Comparison of ENCODE assay signal across 8 cellular contexts in genomic region chr17:67993998-67994361, GRCh38. TPM values are rescaled to one million over a fixed set of nuclear protein-coding genes. Genes with fewer than 3 reads are reported as not detected.
DNase-seq lines count a peak whose midpoint lies in the region; ATAC-seq and TF ChIP-seq lines count a peak whose summit lies in the region.

No MANE protein-coding gene starts in this region.

- TF ChIP-seq CTCF in GM12864 (IDR thresholded peaks at IDR 0.05; ENCODE audit: low read depth, low read length, missing control alignments): no peak
- TF ChIP-seq CTCF in glutamatergic neuron (IDR thresholded peaks at IDR 0.05; ENCODE audit: partially characterized antibody, unreplicated experiment): no peak
- no peak for TF ChIP-seq CTCF in sigmoid colon (IDR thresholded peaks at IDR 0.05)

- peak; percentile 4 for ATAC-seq in HG02981 (IDR thresholded peaks at IDR 0.05; ENCODE audit: unreplicated experiment)
- no peak for ATAC-seq in HG02610 (IDR thresholded peaks at IDR 0.05; ENCODE audit: unreplicated experiment)
- ATAC-seq in GM21423 (IDR thresholded peaks at IDR 0.05; ENCODE audit: unreplicated experiment): no peak
- ATAC-seq in HG03460 (IDR thresholded peaks at IDR 0.05; ENCODE audit: unreplicated experiment): no peak

- CTCF ChIA-PET in activated CD4-positive, alpha-beta memory T cell treated with anti-CD3 and anti-CD28 coated beads for 36 hours (lab: Charles Lee): interaction anchor here (0.8 to 2.7 kb wide), 5 partner anchors 16 to 468 kb away, joined by 3 to 14 read pairs (median 3); no protein-coding TSS in a partner anchor

- H3K36me3 Mint-ChIP-seq in activated CD4-positive, alpha-beta memory T cell treated with anti-CD3 and anti-CD28 coated beads for 36 hours: peaks cover 11% of the 10 kb centered on the region
- no peaks in the 10 kb centered on the region for H3K36me3 Mint-ChIP-seq in glutamatergic neuron (ENCODE audit: unreplicated experiment)

- no peaks in the 10 kb centered on the region for H3K27me3 ChIP-seq in sigmoid colon

- peak overlapping the region; percentile 83 for H3K4me3 ChIP-seq in GM12864 (ENCODE audit: low read depth, low read length)
- H3K4me3 ChIP-seq in sigmoid colon: peak overlapping the region; percentile 64 to 78 (median 70)

- no peaks in the 10 kb centered on the region for H3K9me3 ChIP-seq in sigmoid colon

- peak overlapping the region; percentile 79 for H3K27ac Mint-ChIP-seq in activated CD4-positive, alpha-beta memory T cell treated with anti-CD3 and anti-CD28 coated beads for 36 hours
- peak overlapping the region; percentile 77 for H3K27ac Mint-ChIP-seq in glutamatergic neuron (ENCODE audit: unreplicated experiment)

- H3K4me3 Mint-ChIP-seq in activated CD4-positive, alpha-beta memory T cell treated with anti-CD3 and anti-CD28 coated beads for 36 hours: peak overlapping the region; percentile 76
- peak overlapping the region; percentile 99 for H3K4me3 Mint-ChIP-seq in glutamatergic neuron (ENCODE audit: unreplicated experiment)

- TF ChIP-seq EP300 in sigmoid colon (IDR thresholded peaks at IDR 0.05): no peak

- peak overlapping the region; percentile 94 to 96 (median 96) for H3K27ac ChIP-seq in sigmoid colon

- H3K9me3 Mint-ChIP-seq in activated CD4-positive, alpha-beta memory T cell treated with anti-CD3 and anti-CD28 coated beads for 36 hours: no peaks in the 10 kb centered on the region
- H3K9me3 Mint-ChIP-seq in glutamatergic neuron (ENCODE audit: unreplicated experiment): peaks cover 12% of the 10 kb centered on the region

- H3K4me1 ChIP-seq in sigmoid colon: peaks cover 0 to 33% (median 23%) of the 10 kb centered on the region in 4 donors

- TF ChIP-seq POLR2A in sigmoid colon (IDR thresholded peaks at IDR 0.05): peak in 1 of 2 donors; percentile 41

- H3K4me1 Mint-ChIP-seq in activated CD4-positive, alpha-beta memory T cell treated with anti-CD3 and anti-CD28 coated beads for 36 hours (ENCODE audit: low read depth): peaks cover 30% of the 10 kb centered on the region
- H3K4me1 Mint-ChIP-seq in glutamatergic neuron (ENCODE audit: low read depth, unreplicated experiment): peaks cover 16% of the 10 kb centered on the region

- POLR2A ChIA-PET in activated CD4-positive, alpha-beta memory T cell treated with anti-CD3 and anti-CD28 coated beads for 36 hours (lab: Charles Lee): interaction anchor here (0.7 to 3.3 kb wide), 6 partner anchors 26 to 297 kb away, joined by 3 to 21 read pairs (median 4); partner anchors contain the start of genes ARSG, KPNA2 and SLC16A6

- no peaks in the 10 kb centered on the region for H3K27me3 Mint-ChIP-seq in activated CD4-positive, alpha-beta memory T cell treated with anti-CD3 and anti-CD28 coated beads for 36 hours
- peaks cover 15% of the 10 kb centered on the region for H3K27me3 Mint-ChIP-seq in glutamatergic neuron (ENCODE audit: unreplicated experiment)

- WGBS in sigmoid colon, 2 donors: 3 to 8% methylated on average over 21 of the region's 21 CpGs

- DNase-seq in GM12864 (ENCODE audit: low read depth) (no peak), glutamatergic neuron (no peak), sigmoid colon (no peak)
- no peak for DNase-seq in activated CD4-positive, alpha-beta memory T cell treated with anti-CD3 and anti-CD28 coated beads for 36 hours

- intact Hi-C loops in activated CD4-positive, alpha-beta memory T cell treated with anti-CD3 and anti-CD28 coated beads for 36 hours (cut with micrococcal nuclease): loop anchor here (2.0 to 5.0 kb wide), 3 partner anchors 41 to 1333 kb away; partner anchors contain the start of genes ABCA5, BPTF and KPNA2
- intact Hi-C loops in sigmoid colon (cut with DNase I): loop anchor here (1.0 to 10.0 kb wide), 4 partner anchors 26 to 1331 kb away; partner anchors contain the start of genes ABCA5 and KPNA2

- H3K36me3 ChIP-seq in sigmoid colon: no peaks in the 10 kb centered on the region

RNA-seq across cellular contexts. Expression of gene C17orf58, which starts 2.3 kb away (rescaled TPM):
- 10 to 100 TPM; 29.8 to 31.1 TPM for total RNA-seq in activated CD4-positive, alpha-beta memory T cell treated with anti-CD3 and anti-CD28 coated beads for 36 hours
- 9.9 TPM for total RNA-seq in glutamatergic neuron (ENCODE audit: unreplicated experiment)
- 10 to 100 TPM in 1 of 4 donors, 1 to 10 TPM in 3; 1.4 to 12.5 (median 5.1) TPM for total RNA-seq in sigmoid colon
- 10 to 100 TPM in 2 of 3 donors, 1 to 10 TPM in 1; 8.3 to 24.7 (median 22.2) TPM for polyA plus RNA-seq in sigmoid colon

RNA-seq across cellular contexts. Expression of gene KPNA2, which starts 41.6 kb away (rescaled TPM):
- 100 to 1,000 TPM; 225 to 229 TPM for total RNA-seq in activated CD4-positive, alpha-beta memory T cell treated with anti-CD3 and anti-CD28 coated beads for 36 hours
- 223 TPM for total RNA-seq in glutamatergic neuron (ENCODE audit: unreplicated experiment)
- total RNA-seq in sigmoid colon: 10 to 100 TPM in 2 of 4 donors, 1 to 10 TPM in 2; 7.4 to 17.0 (median 13.0) TPM
- 10 to 100 TPM; 11.4 to 63.6 (median 25.4) TPM for polyA plus RNA-seq in sigmoid colon

Comparison
In these comparisons a context has a peak if more than half of its experiments do, and no peak if none do; other contexts are left out.
1. RNA of gene KPNA2, which starts 41.6 kb away (total RNA-seq): 225 to 229 TPM in activated CD4-positive, alpha-beta memory T cell treated with anti-CD3 and anti-CD28 coated beads for 36 hours and 223 TPM in glutamatergic neuron (single experiment); 7.4 to 17.0 TPM in sigmoid colon; every median in the first group is over 10 times any median in the second.